24 cellular contexts compared by ENCODE assay signal in the genomic region with DNA sequence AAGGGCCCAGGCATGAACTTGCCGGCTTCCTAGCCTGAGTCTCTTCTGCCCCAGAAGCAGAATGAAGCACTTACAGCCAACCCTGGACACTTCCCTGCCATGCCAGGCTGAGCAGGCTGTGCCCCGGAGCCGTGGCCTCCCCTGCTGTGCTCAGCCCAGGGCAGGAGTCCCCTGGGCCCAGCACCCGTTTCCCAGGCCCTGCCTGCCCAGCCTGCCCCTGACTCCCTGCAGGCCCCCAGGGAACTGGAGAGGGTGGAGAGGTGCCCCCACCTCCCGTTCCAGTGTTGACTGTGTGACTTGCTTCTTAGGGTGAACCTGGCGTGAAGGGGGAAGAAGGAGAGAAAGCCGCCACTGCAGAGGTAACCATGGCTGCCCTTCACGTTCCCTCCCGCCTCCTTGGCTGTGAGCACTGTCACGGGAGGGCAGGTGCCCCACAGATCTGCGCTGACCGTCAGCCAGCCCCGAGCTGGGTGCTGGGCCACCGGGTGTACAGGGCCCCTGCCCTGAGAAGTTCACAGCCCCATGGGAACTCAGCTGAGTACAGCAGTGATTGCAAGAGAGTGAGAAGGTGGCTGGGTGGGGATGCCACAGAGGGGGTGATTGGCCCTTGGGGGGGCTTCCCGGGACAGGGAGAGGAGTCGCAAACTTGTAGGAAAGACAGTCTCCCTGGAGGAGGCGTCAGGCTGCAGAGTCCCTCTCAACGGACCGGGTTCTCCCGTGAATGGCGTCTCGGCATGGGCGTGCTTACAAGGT.
A peak's percentile ranks its signal among the peaks of the same experiment; 100 is the strongest.
DNase-seq lines count a peak whose midpoint lies in the region; ATAC-seq and TF ChIP-seq lines count a peak whose summit lies in the region.
"Had no signal": no experiment of that assay in that cellular context is flagged by ENCODE, and none has a peak within 500 bp of the region (broad histone marks: within the 10 kb centered on the region; RNA-seq: fewer than 3 reads in every experiment).

No MANE protein-coding gene starts in this region.

- CTCF ChIA-PET in HEK293 (lab: Yijun Ruan, JAX) = interaction anchor here (0.6 to 1.8 kb wide), 2 partner anchors 11 to 31 kb away, joined by 4 to 9 read pairs; no protein-coding TSS in a partner anchor

- no peak overlapping the region for H4K8ac ChIP-seq in mesendoderm (ENCODE audit: low read depth, low read length)

- no peak overlapping the region for H3K56ac ChIP-seq in mesendoderm (ENCODE audit: low read length)

- H3K27me3 ChIP-seq in upper lobe of right lung = no peaks in the 10 kb centered on the region
- H3K27me3 ChIP-seq in mesendoderm (ENCODE audit: insufficient read depth, low read length, poor library complexity) = no peaks in the 10 kb centered on the region
- H3K27me3 ChIP-seq: gastrocnemius medialis, neutrophil, thyroid gland had no signal

- H3K79me2 ChIP-seq in mesendoderm (ENCODE audit: control insufficient read depth, insufficient read depth, low read length) = no peaks in the 10 kb centered on the region

- no peak overlapping the region for H3K23ac ChIP-seq in mesendoderm (ENCODE audit: low read length)

- peak; percentile 2 for DNase-seq in activated gamma-delta T cell treated with Interleukin-2 at 50 U/mL for 16 hours
- DNase-seq in activated gamma-delta T cell (lab: John Stamatoyannopoulos, UW) = no peak
- DNase-seq in left lobe of liver (ENCODE audit: low spot score) = peak; percentile 39
- DNase-seq in upper lobe of right lung = peak; percentile 60
- no peak for DNase-seq in nucleus accumbens (lab: John Stamatoyannopoulos, UW)
- DNase-seq in mesendoderm = no peak
- DNase-seq: activated CD8-positive, alpha-beta T cell treated with anti-CD3 and anti-CD28 coated beads, Interleukin-2, amount 10 ng/mL, durations not matched to agents 7 days and 5 days; activated T-cell treated with anti-CD3 and anti-CD28 coated beads, Interleukin-2, amount 50 U/mL, for 4 hours; effector memory CD8-positive, alpha-beta T cell; esophagus squamous epithelium; NCI-H1694; NCI-H2171 treated with DMSO at 0.1 percent for 48 hours; NCI-H69; stimulated activated CD4-positive, alpha-beta T cell treated with anti-CD3 and anti-CD28 coated beads, Interleukin-2, amount 100 ng/mL, for 48 hours; stimulated activated naive B cell treated with anti-CD40 and anti-IgM and Interleukin-4, amounts not matched to agents 10 μg/mL and 1 μg/mL and 100 μg/mL, for 72 hours; thyroid gland had no signal

- H3K79me1 ChIP-seq in mesendoderm (ENCODE audit: low read length) = no peaks in the 10 kb centered on the region

- H3K9me3 ChIP-seq in HEK293 (ENCODE audit: control insufficient read depth, insufficient read depth, low read depth, low read length) (no peaks in the 10 kb centered on the region), upper lobe of right lung (no peaks in the 10 kb centered on the region)
- H3K9me3 ChIP-seq: A549, esophagus squamous epithelium, gastrocnemius medialis, neutrophil, thyroid gland had no signal

- WGBS in mesendoderm (ENCODE audit: extremely low coverage, insufficient coverage, low lambda C conversion rate) = no CpG with 5 or more reads among the region's 23 CpGs

- H3K27ac ChIP-seq in HEK293 (ENCODE audit: extremely low read depth, low read depth, low read length) (no peak overlapping the region), upper lobe of right lung (no peak overlapping the region), mesendoderm (ENCODE audit: low read depth, low read length) (no peak overlapping the region)
- H3K27ac ChIP-seq: A549, C4-2B, esophagus squamous epithelium, gastrocnemius medialis, neutrophil, thyroid gland had no signal

- no peak overlapping the region for H3K4me3 ChIP-seq in HEK293 (ENCODE audit: low read depth, low read length)
- H3K4me3 ChIP-seq in upper lobe of right lung = no peak overlapping the region
- H3K4me3 ChIP-seq in mesendoderm (ENCODE audit: low read length) = no peak overlapping the region
- H3K4me3 ChIP-seq: A549, esophagus squamous epithelium, gastrocnemius medialis, lung, smooth muscle cell, thyroid gland had no signal

- intact Hi-C loops in upper lobe of right lung (cut with DNase I) = no loop called here

- H3K9ac ChIP-seq in mesendoderm (ENCODE audit: low read length) = no peak overlapping the region

- H3K36me3 ChIP-seq in HEK293 (ENCODE audit: control insufficient read depth in 2 of 2, insufficient read depth in 1 of 2, low read length in 2 of 2) (no peaks in the 10 kb centered on the region), upper lobe of right lung (no peaks in the 10 kb centered on the region), mesendoderm (ENCODE audit: control insufficient read depth, insufficient read depth, low read length) (no peaks in the 10 kb centered on the region)
- H3K36me3 ChIP-seq: esophagus squamous epithelium, gastrocnemius medialis, neutrophil, thyroid gland had no signal

- TF ChIP-seq CTCF in HEK293 (tag by site-specific recombination; IDR thresholded peaks at IDR 0.05) (no peak), upper lobe of right lung (IDR thresholded peaks at IDR 0.05) (no peak)

- no peak overlapping the region for H3K4me2 ChIP-seq in mesendoderm (ENCODE audit: low read length)
- H3K4me2 ChIP-seq: A549, smooth muscle cell had no signal

- H2BK5ac ChIP-seq in mesendoderm (ENCODE audit: low read length) = no peak overlapping the region

- POLR2A ChIA-PET in HEK293 (lab: Yijun Ruan, JAX) = no interaction called here

- no peak overlapping the region for H3K18ac ChIP-seq in mesendoderm (ENCODE audit: low read length)

- H4K5ac ChIP-seq in mesendoderm (ENCODE audit: low read length) = no peak overlapping the region

- no peak overlapping the region for H2AK5ac ChIP-seq in mesendoderm (ENCODE audit: low read length)

- no peak overlapping the region for H2BK15ac ChIP-seq in mesendoderm (replicated peaks; ENCODE audit: low read depth)

- no peaks in the 10 kb centered on the region for H3K4me1 ChIP-seq in HEK293 (ENCODE audit: control insufficient read depth, insufficient read depth, low read length)
- no peaks in the 10 kb centered on the region for H3K4me1 ChIP-seq in upper lobe of right lung
- H3K4me1 ChIP-seq in mesendoderm (ENCODE audit: control insufficient read depth, low read depth, low read length) = no peaks in the 10 kb centered on the region
- H3K4me1 ChIP-seq: esophagus squamous epithelium, gastrocnemius medialis, thyroid gland had no signal

- ATAC-seq in left lobe of liver (no peak), upper lobe of right lung (no peak), HG02852 (IDR thresholded peaks at IDR 0.05; ENCODE audit: unreplicated experiment) (no peak)
- ATAC-seq: activated CD8-positive, alpha-beta T cell treated with anti-CD3 and anti-CD28 coated beads, Interleukin-2, amount 10 ng/mL, durations not matched to agents 7 days and 5 days; activated T-cell treated with anti-CD3 and anti-CD28 coated beads, Interleukin-2, amount 50 U/mL, for 4 hours; effector memory CD8-positive, alpha-beta T cell; gastrocnemius medialis; stimulated activated naive B cell treated with anti-CD40 and anti-IgM and Interleukin-4, amounts not matched to agents 10 μg/mL and 1 μg/mL and 100 μg/mL, for 72 hours had no signal

- no peak overlapping the region for H2BK120ac ChIP-seq in mesendoderm (ENCODE audit: low read depth, low read length)

- no peak overlapping the region for H3K4ac ChIP-seq in mesendoderm (ENCODE audit: low read depth, low read length)

TF ChIP-seq in HEK293, 187 proteins besides CTCF, POLR2A, EP300 and RAD21:
- TF ChIP-seq ZIC2 (tag by site-specific recombination; IDR thresholded peaks at IDR 0.05) = peak; percentile 62; the same call in 1 of the 2 replicates
- TF ChIP-seq, protein P1, sequence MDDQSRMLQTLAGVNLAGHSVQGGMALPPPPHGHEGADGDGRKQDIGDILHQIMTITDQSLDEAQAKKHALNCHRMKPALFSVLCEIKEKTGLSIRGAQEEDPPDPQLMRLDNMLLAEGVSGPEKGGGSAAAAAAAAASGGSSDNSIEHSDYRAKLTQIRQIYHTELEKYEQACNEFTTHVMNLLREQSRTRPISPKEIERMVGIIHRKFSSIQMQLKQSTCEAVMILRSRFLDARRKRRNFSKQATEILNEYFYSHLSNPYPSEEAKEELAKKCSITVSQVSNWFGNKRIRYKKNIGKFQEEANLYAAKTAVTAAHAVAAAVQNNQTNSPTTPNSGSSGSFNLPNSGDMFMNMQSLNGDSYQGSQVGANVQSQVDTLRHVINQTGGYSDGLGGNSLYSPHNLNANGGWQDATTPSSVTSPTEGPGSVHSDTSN (CRISPR knock-in tag; IDR thresholded peaks at IDR 0.05) = no peak

Comparison
In these comparisons a context has a peak if more than half of its experiments do, and no peak if none do; other contexts are left out.
1. DNase-seq: peak in activated gamma-delta T cell treated with Interleukin-2 at 50 U/mL for 16 hours (single experiment), left lobe of liver (single experiment) and upper lobe of right lung (single experiment); none in activated gamma-delta T cell (single experiment), nucleus accumbens (0 of 56) and mesendoderm (single experiment).